Comparison of ENCODE assay signal across 1 cellular context in the genomic region with DNA sequence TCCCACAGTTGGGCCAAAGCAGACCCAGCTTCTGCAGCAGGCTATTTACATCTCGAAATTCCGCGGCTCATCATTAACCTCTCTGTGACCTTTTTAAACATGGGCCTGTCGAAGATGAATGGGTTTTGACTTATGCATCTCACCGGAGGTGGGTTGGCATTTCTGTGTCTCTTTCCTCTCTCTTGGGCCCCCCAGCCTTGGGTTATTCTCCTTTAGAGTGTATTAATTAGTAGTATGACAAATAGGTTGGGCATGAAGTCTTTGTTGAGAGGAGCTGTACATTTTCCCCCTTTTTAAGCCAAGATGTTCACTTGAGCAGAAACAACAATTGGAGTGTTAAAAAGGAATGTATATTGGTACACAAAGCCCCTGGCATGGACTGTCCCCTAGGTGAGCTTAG.
TF ChIP-seq lines count a peak whose summit lies in the region.

No MANE protein-coding gene starts in this region.

TF ChIP-seq in HCT116, 20 proteins besides CTCF, POLR2A, EP300 and RAD21 (continued from another document):
- TF ChIP-seq ZBTB33 (IDR thresholded peaks at IDR 0.05; ENCODE audit: extremely low read depth, insufficient replicate concordance, low read length), result no peak
- no peak for TF ChIP-seq SP1 (IDR thresholded peaks at IDR 0.05; ENCODE audit: low read depth)
- TF ChIP-seq, protein P1, sequence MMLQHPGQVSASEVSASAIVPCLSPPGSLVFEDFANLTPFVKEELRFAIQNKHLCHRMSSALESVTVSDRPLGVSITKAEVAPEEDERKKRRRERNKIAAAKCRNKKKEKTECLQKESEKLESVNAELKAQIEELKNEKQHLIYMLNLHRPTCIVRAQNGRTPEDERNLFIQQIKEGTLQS (IDR thresholded peaks at IDR 0.05), result no peak
- no peak for TF ChIP-seq EZH2phosphoT487 (IDR thresholded peaks at IDR 0.05; ENCODE audit: borderline replicate concordance)
TF ChIP-seq in HCT116: peak in this region for 0.
